ENCODE assay signal across 1 cellular context in the genomic region with DNA sequence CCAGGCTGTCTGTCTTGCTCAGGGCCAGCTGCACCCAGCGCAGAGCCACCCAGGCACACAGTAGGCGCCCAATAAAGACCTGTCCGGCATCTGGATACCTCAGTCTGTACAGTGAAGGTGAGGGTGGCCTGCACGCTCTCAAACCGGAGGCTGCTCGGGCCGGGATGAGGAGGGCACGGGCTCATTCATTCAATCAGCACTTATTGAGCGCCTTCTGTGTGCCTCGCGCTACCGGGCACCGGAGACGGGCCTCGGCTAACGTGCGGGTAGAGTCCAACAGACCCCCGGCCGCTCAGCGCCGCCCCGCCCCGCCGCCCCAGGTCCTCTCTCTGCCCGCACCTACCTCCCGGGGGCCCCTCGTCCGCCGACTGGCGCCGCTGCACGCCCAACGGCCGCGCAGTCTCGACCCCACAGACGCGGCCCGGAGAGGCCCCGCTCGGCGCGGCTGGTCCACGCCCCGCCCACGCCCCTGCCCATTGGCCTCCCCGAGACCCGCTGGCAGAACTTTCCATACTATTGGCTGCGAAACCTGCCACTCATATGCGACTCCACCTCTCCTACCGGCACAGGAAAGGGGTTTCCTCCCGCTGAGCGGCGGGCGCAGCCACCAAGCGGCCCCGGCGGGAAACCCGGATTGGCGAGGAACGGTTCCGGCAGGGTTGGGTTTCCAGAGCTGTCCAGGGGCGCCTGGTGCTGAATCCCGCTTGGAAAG.
TF ChIP-seq lines count a peak whose summit lies in the region.

A gene with protein sequence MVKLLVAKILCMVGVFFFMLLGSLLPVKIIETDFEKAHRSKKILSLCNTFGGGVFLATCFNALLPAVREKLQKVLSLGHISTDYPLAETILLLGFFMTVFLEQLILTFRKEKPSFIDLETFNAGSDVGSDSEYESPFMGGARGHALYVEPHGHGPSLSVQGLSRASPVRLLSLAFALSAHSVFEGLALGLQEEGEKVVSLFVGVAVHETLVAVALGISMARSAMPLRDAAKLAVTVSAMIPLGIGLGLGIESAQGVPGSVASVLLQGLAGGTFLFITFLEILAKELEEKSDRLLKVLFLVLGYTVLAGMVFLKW (minus strand): TSS at position 416 of the 712 bp plus-strand sequence. CDS start 2,760 bp downstream, outside the sequence.

TF ChIP-seq in HepG2, 621 proteins besides CTCF, POLR2A, EP300 and RAD21 (continued from another document and continues in another):
- peak; percentile 99 for TF ChIP-seq ZBTB25 (CRISPR knock-in tag; IDR thresholded peaks at IDR 0.05)
- TF ChIP-seq TEF (CRISPR knock-in tag; IDR thresholded peaks at IDR 0.05) = peak; percentile 84; the same call in 1 of the 2 replicates
- TF ChIP-seq ZBTB21 (CRISPR knock-in tag; IDR thresholded peaks at IDR 0.05) = peak; percentile 85
- TF ChIP-seq ZNF329 (CRISPR knock-in tag; IDR thresholded peaks at IDR 0.05; ENCODE audit: low read depth) = peak; percentile 88
- TF ChIP-seq, protein P1, sequence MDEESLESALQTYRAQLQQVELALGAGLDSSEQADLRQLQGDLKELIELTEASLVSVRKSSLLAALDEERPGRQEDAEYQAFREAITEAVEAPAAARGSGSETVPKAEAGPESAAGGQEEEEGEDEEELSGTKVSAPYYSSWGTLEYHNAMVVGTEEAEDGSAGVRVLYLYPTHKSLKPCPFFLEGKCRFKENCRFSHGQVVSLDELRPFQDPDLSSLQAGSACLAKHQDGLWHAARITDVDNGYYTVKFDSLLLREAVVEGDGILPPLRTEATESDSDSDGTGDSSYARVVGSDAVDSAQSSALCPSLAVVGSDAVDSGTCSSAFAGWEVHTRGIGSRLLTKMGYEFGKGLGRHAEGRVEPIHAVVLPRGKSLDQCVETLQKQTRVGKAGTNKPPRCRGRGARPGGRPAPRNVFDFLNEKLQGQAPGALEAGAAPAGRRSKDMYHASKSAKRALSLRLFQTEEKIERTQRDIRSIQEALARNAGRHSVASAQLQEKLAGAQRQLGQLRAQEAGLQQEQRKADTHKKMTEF (CRISPR knock-in tag; IDR thresholded peaks at IDR 0.05) = peak; percentile 98
- no peak for TF ChIP-seq SCMH1 (CRISPR knock-in tag; IDR thresholded peaks at IDR 0.05; ENCODE audit: borderline replicate concordance)
- TF ChIP-seq SOX13 (IDR thresholded peaks at IDR 0.05) = no peak
- TF ChIP-seq SOX13 (CRISPR knock-in tag; conservative IDR thresholded peaks at IDR 0.05 in 1 of 2, IDR thresholded peaks at IDR 0.05 in 1 of 2) = peak in 1 of 2 experiments; percentile 72; a peak in 2 of 4 replicates
- TF ChIP-seq GATAD2A (CRISPR knock-in tag; IDR thresholded peaks at IDR 0.05) = peak; percentile 81
- TF ChIP-seq SNAPC4 (CRISPR knock-in tag; IDR thresholded peaks at IDR 0.05) = peak; percentile 79; the same call in 1 of the 2 replicates
- TF ChIP-seq TFE3 (CRISPR knock-in tag; IDR thresholded peaks at IDR 0.05) = peak; percentile 94
- peak; percentile 99 for TF ChIP-seq KDM4B (CRISPR knock-in tag; IDR thresholded peaks at IDR 0.05)
- peak; percentile 81; the same call in 1 of the 2 replicates for TF ChIP-seq ZSCAN31 (CRISPR knock-in tag; IDR thresholded peaks at IDR 0.05; ENCODE audit: low read depth)
- peak; percentile 80; the same call in 1 of the 2 replicates for TF ChIP-seq ZNF672 (CRISPR knock-in tag; IDR thresholded peaks at IDR 0.05)
- TF ChIP-seq ZBTB10 (CRISPR knock-in tag; IDR thresholded peaks at IDR 0.05; ENCODE audit: borderline replicate concordance) = peak; percentile 92
- TF ChIP-seq, protein P2, sequence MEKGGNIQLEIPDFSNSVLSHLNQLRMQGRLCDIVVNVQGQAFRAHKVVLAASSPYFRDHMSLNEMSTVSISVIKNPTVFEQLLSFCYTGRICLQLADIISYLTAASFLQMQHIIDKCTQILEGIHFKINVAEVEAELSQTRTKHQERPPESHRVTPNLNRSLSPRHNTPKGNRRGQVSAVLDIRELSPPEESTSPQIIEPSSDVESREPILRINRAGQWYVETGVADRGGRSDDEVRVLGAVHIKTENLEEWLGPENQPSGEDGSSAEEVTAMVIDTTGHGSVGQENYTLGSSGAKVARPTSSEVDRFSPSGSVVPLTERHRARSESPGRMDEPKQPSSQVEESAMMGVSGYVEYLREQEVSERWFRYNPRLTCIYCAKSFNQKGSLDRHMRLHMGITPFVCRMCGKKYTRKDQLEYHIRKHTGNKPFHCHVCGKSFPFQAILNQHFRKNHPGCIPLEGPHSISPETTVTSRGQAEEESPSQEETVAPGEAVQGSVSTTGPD (CRISPR knock-in tag; IDR thresholded peaks at IDR 0.05) = peak; percentile 80
- TF ChIP-seq ZNF318 (CRISPR knock-in tag; IDR thresholded peaks at IDR 0.05) = 0 out of 2 replicates have a peak, but pooled peaks have one; percentile 35
- 0 out of 2 replicates have a peak, but pooled peaks have one; percentile 81 for TF ChIP-seq CENPBD1 (CRISPR knock-in tag; IDR thresholded peaks at IDR 0.05; ENCODE audit: borderline replicate concordance, low read depth)
- TF ChIP-seq ZNF136 (CRISPR knock-in tag; IDR thresholded peaks at IDR 0.05; ENCODE audit: low read depth) = no peak
